11 cellular contexts compared by ENCODE assay signal in the genomic region with DNA sequence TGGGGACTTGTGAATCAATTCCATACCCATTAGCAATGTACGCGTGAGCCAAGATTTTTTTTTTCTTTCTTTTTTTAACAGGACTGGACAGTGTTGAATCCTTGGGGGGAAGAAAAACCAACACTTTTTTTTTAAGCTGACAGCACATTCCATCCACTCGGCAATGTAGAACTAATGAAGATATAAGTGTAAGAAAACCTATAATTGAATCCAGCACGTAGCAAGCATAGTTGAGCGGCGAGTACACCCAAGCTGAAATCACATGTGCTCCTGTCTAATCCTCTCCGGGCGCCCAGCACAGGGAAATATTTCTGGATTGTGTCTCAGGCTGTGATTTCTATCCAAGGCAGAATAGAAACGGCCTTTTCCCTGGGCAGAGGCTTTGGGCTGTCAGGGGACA.
A peak's percentile ranks its signal among the peaks of the same experiment; 100 is the strongest.
DNase-seq lines count a peak whose midpoint lies in the region; ATAC-seq and TF ChIP-seq lines count a peak whose summit lies in the region.
"Had no signal": no experiment of that assay in that cellular context is flagged by ENCODE, and none has a peak within 500 bp of the region (broad histone marks: within the 10 kb centered on the region; RNA-seq: fewer than 3 reads in every experiment).

No MANE protein-coding gene starts in this region.

- CTCF ChIA-PET in GM10248 (lab: Yijun Ruan, JAX) = no interaction called here

- TF ChIP-seq CTCF in RWPE2 (IDR thresholded peaks at IDR 0.05; ENCODE audit: poor library complexity, severe bottlenecking) (no peak), fibroblast of pulmonary artery (IDR thresholded peaks at IDR 0.05; ENCODE audit: low read length, missing control alignments) (no peak), osteoblast (IDR thresholded peaks at IDR 0.05; ENCODE audit: extremely low read depth, low read depth, low read length) (no peak), GM10248 (IDR thresholded peaks at IDR 0.05; ENCODE audit: control extremely low read depth, extremely low read depth, low read depth, missing control alignments) (no peak)

- peaks cover 4% of the 10 kb centered on the region for H3K4me1 ChIP-seq in RWPE2 (ENCODE audit: insufficient read depth, poor library complexity, severe bottlenecking)
- H3K4me1 ChIP-seq in osteoblast (ENCODE audit: insufficient read depth, low read length) = peaks cover 9% of the 10 kb centered on the region

- TF ChIP-seq POLR2A in GM18505 (IDR thresholded peaks at IDR 0.05; ENCODE audit: borderline replicate concordance, extremely low read depth, insufficient read depth, insufficient read length) = no peak

- H3K4me3 ChIP-seq in RWPE2 (ENCODE audit: severe bottlenecking) (no peak overlapping the region), fibroblast of pulmonary artery (replicated peaks; ENCODE audit: low read depth, low read length) (no peak overlapping the region), osteoblast (ENCODE audit: insufficient read depth, low read length) (peak overlapping the region; percentile 38)
- H3K4me3 ChIP-seq: BLaER1 treated with 17β-estradiol and CSF1 and Interleukin-3, amounts not matched to agents 10 nM and 100 nM had no signal

- peak overlapping the region; percentile 78 for H2AFZ ChIP-seq in osteoblast (ENCODE audit: low read length)

- H3K9me3 ChIP-seq in RWPE2 (ENCODE audit: severe bottlenecking) = no peaks in the 10 kb centered on the region
- no peaks in the 10 kb centered on the region for H3K9me3 ChIP-seq in osteoblast (ENCODE audit: low read depth, low read length)

- no peaks in the 10 kb centered on the region for H3K27me3 ChIP-seq in RWPE2 (ENCODE audit: insufficient read depth, poor library complexity, severe bottlenecking)
- H3K27me3 ChIP-seq in osteoblast (ENCODE audit: insufficient read depth, low read length) = no peaks in the 10 kb centered on the region
- H3K27me3 ChIP-seq: BLaER1 treated with 17β-estradiol and CSF1 and Interleukin-3, amounts not matched to agents 10 nM and 100 nM had no signal

- DNase-seq in AG08396 (ENCODE audit: low spot score) (peak; percentile 60), RWPE2 (ENCODE audit: low spot score) (no peak), fibroblast of pulmonary artery (ENCODE audit: low read depth) (peak; percentile 35), osteoblast (ENCODE audit: insufficient read length, low spot score, missing footprints) (peak; percentile 92), DMS 273 treated with DMSO at 0.1 percent for 48 hours (lab: John Stamatoyannopoulos, UW) (no peak), GM10248 (ENCODE audit: extremely low spot score) (no peak)
- DNase-seq: RPMI8226 had no signal

- ATAC-seq in RWPE2 (ENCODE audit: low read depth) = peak; percentile 63
- ATAC-seq in GM19035 (IDR thresholded peaks at IDR 0.05; ENCODE audit: unreplicated experiment) = no peak
- no peak for ATAC-seq in GM18505 (IDR thresholded peaks at IDR 0.05; ENCODE audit: unreplicated experiment)
- ATAC-seq: activated CD4-positive, CD25-positive, alpha-beta regulatory T cell treated with anti-CD3 and anti-CD28 coated beads, Interleukin-2, amount 50 U/mL, for 24 hours had no signal

- POLR2A ChIA-PET in GM10248 (lab: Yijun Ruan, JAX) = no interaction called here

- H3K36me3 ChIP-seq in RWPE2 (ENCODE audit: low read depth) (no peaks in the 10 kb centered on the region), osteoblast (ENCODE audit: insufficient read depth, low read length) (no peaks in the 10 kb centered on the region)
- H3K36me3 ChIP-seq: BLaER1 treated with 17β-estradiol and CSF1 and Interleukin-3, amounts not matched to agents 10 nM and 100 nM had no signal

- peak overlapping the region; percentile 54 for H3K4me2 ChIP-seq in osteoblast (ENCODE audit: insufficient read depth, low read length)
- H3K4me2 ChIP-seq: BLaER1 treated with 17β-estradiol and CSF1 and Interleukin-3, amounts not matched to agents 10 nM and 100 nM had no signal

- H3K27ac ChIP-seq in RWPE2 (ENCODE audit: poor library complexity, severe bottlenecking) (no peak overlapping the region), osteoblast (ENCODE audit: low read depth, low read length) (peak overlapping the region; percentile 5)
- H3K27ac ChIP-seq: BLaER1 treated with 17β-estradiol and CSF1 and Interleukin-3, amounts not matched to agents 10 nM and 100 nM had no signal

- H3K79me2 ChIP-seq in osteoblast (ENCODE audit: insufficient read depth, low read length) = no peaks in the 10 kb centered on the region

- H4K20me1 ChIP-seq in osteoblast (ENCODE audit: insufficient read depth, low read length) = no peaks in the 10 kb centered on the region
- H4K20me1 ChIP-seq: BLaER1 treated with 17β-estradiol and CSF1 and Interleukin-3, amounts not matched to agents 10 nM and 100 nM had no signal

Comparison
In these comparisons a context has a peak if more than half of its experiments do, and no peak if none do; other contexts are left out.
1. DNase-seq: peak in AG08396 (single experiment), fibroblast of pulmonary artery (single experiment) and osteoblast (single experiment); none in RWPE2 (single experiment), DMS 273 treated with DMSO at 0.1 percent for 48 hours (single experiment) and GM10248 (single experiment).